27 cellular contexts compared by ENCODE assay signal in genomic region chr6:62452586-62452985, GRCh38.
DNase-seq lines count a peak whose midpoint lies in the region; ATAC-seq, FAIRE-seq and TF ChIP-seq lines count a peak whose summit lies in the region.
"Had no signal": no experiment of that assay in that cellular context is flagged by ENCODE, and none has a peak within 500 bp of the region (broad histone marks: within the 10 kb centered on the region; RNA-seq: fewer than 3 reads in every experiment).

No MANE protein-coding gene starts in this region.

- H3K9me3 ChIP-seq in neural progenitor cell (ENCODE audit: low read depth), result no peaks in the 10 kb centered on the region
- H3K9me3 ChIP-seq: BLaER1 had no signal

- no peak overlapping the region for H3K4me3 ChIP-seq in neural progenitor cell
- H3K4me3 ChIP-seq: BLaER1, GM12878 had no signal

- no peak for FAIRE-seq in GM12891 (lab: Jason Lieb, UNC)
- FAIRE-seq: A204.1, GM12878, GM19239 had no signal

- no peaks in the 10 kb centered on the region for H3K79me2 ChIP-seq in neural progenitor cell (ENCODE audit: low read depth)

- no peaks in the 10 kb centered on the region for H4K20me1 ChIP-seq in neural progenitor cell (ENCODE audit: low read depth)
- H4K20me1 ChIP-seq: BLaER1 had no signal

- TF ChIP-seq CTCF in neural progenitor cell (IDR thresholded peaks at IDR 0.05), result no peak

- no peaks in the 10 kb centered on the region for H3K36me3 ChIP-seq in neural progenitor cell
- H3K36me3 ChIP-seq: BE2C, BLaER1 had no signal

- TF ChIP-seq POLR2A in GM12891 (IDR thresholded peaks at IDR 0.05; ENCODE audit: low read depth, low read length), result no peak

- H3K4me3 Mint-ChIP-seq in memory B cell, result no peak overlapping the region
- H3K4me3 Mint-ChIP-seq in neural progenitor cell, result no peak overlapping the region
- H3K4me3 Mint-ChIP-seq: CD14-positive monocyte; CD4-positive, alpha-beta memory T cell; CD4-positive, CD25-positive, alpha-beta regulatory T cell; CD8-positive, alpha-beta memory T cell had no signal

- H2AFZ ChIP-seq in neural progenitor cell (replicated peaks), result peak overlapping the region; percentile 5

- no peak overlapping the region for H3K4me2 ChIP-seq in neural progenitor cell
- H3K4me2 ChIP-seq: BLaER1 had no signal

- ATAC-seq in memory B cell (ENCODE audit: low read depth), result peak; percentile 55
- ATAC-seq in HG02610 (IDR thresholded peaks at IDR 0.05; ENCODE audit: unreplicated experiment), result no peak
- ATAC-seq: GM12878 had no signal

- H3K36me3 Mint-ChIP-seq in memory B cell (no peaks in the 10 kb centered on the region), neural progenitor cell (no peaks in the 10 kb centered on the region)
- H3K36me3 Mint-ChIP-seq: CD14-positive monocyte; CD4-positive, alpha-beta memory T cell; CD4-positive, CD25-positive, alpha-beta regulatory T cell; CD8-positive, alpha-beta memory T cell had no signal

- H3K9ac ChIP-seq in neural progenitor cell, result no peak overlapping the region
- H3K9ac ChIP-seq: BLaER1 had no signal

- H3K27ac ChIP-seq in neural progenitor cell, result no peak overlapping the region
- H3K27ac ChIP-seq: BLaER1 had no signal

- DNase-seq in GM12891 (ENCODE audit: insufficient read length, low spot score) (no peak), MV-4-11 (lab: John Stamatoyannopoulos, UW) (peak; percentile 8), memory B cell (ENCODE audit: low spot score in 2 of 2) (no peak), neural progenitor cell (ENCODE audit: low spot score) (no peak), SK-N-DZ (ENCODE audit: low spot score) (no peak)
- DNase-seq in stimulated activated CD4-positive, alpha-beta T cell treated with anti-CD3 and anti-CD28 coated beads, Interleukin-2, amount 100 ng/mL, for 24 hours, result no peak
- DNase-seq: 8988T; ACHN; BE2C; C1 segment of cervical spinal cord; CD4-positive, alpha-beta memory T cell; CD4-positive, CD25-positive, alpha-beta regulatory T cell; CD8-positive, alpha-beta memory T cell; COR-L47; DMS 273 treated with DMSO at 0.1 percent for 48 hours; DMS153; DMS53; DMS79; DND-41; EL; GDM1 had no signal

- H3K4me1 ChIP-seq in neural progenitor cell, result no peaks in the 10 kb centered on the region
- H3K4me1 ChIP-seq: BE2C, BLaER1 had no signal

- H3K27me3 Mint-ChIP-seq in memory B cell, result no peaks in the 10 kb centered on the region
- no peaks in the 10 kb centered on the region for H3K27me3 Mint-ChIP-seq in neural progenitor cell (ENCODE audit: insufficient read depth, low read depth)
- H3K27me3 Mint-ChIP-seq: CD4-positive, alpha-beta memory T cell; CD4-positive, CD25-positive, alpha-beta regulatory T cell; CD8-positive, alpha-beta memory T cell had no signal

- no peaks in the 10 kb centered on the region for H3K27me3 ChIP-seq in neural progenitor cell
- H3K27me3 ChIP-seq: BE2C, BLaER1 had no signal

- no peaks in the 10 kb centered on the region for H3F3A ChIP-seq in neural progenitor cell (ENCODE audit: low read depth)

- peaks cover 1% of the 10 kb centered on the region for H3K9me3 Mint-ChIP-seq in memory B cell
- no peaks in the 10 kb centered on the region for H3K9me3 Mint-ChIP-seq in neural progenitor cell

- no peaks in the 10 kb centered on the region for H3K4me1 Mint-ChIP-seq in memory B cell
- no peaks in the 10 kb centered on the region for H3K4me1 Mint-ChIP-seq in neural progenitor cell
- H3K4me1 Mint-ChIP-seq: CD14-positive monocyte; CD4-positive, alpha-beta memory T cell; CD4-positive, CD25-positive, alpha-beta regulatory T cell; CD8-positive, alpha-beta memory T cell had no signal

- H3K27ac Mint-ChIP-seq in memory B cell, result no peak overlapping the region
- no peak overlapping the region for H3K27ac Mint-ChIP-seq in neural progenitor cell
- H3K27ac Mint-ChIP-seq: CD14-positive monocyte; CD4-positive, alpha-beta memory T cell; CD4-positive, CD25-positive, alpha-beta regulatory T cell; CD8-positive, alpha-beta memory T cell had no signal

TF ChIP-seq in GM12891, 5 proteins besides CTCF, POLR2A, EP300 and RAD21:
- TF ChIP-seq SPI1 (IDR thresholded peaks at IDR 0.05; ENCODE audit: low read depth, low read length) (peak; percentile 52; the same call in 1 of the 2 replicates), TAF1 (IDR thresholded peaks at IDR 0.05; ENCODE audit: low read depth, low read length) (no peak), PAX5 (IDR thresholded peaks at IDR 0.05; ENCODE audit: insufficient read depth, low read length, severe bottlenecking) (no peak)
